17 cellular contexts compared by ENCODE assay signal in the genomic region with DNA sequence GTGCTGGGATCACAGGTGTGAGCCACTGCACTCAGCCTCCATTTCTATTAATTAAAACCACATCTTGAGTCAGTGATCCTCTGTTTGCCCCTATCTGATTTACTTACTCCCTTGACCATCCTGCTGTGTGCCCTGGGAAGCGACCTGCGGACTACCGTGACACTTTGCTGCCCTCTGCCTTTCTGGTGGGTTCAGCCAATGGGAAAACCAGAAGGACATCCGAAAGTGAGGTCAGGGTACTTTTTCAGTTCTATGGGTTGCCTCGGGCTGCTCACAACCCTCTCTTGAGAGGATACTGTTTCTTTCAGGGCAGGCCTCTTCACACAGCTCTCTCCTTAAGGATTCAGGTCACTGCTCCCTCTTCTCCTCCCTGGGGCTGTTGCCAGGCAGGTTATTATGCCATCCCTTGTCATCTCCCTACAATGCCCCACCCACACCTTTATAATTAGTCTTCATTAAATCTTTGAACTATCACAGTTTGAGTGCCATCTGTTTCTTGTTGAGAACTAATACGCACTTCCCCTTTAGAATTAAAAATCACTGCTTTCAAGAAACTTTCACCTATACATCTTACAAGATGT. TPM values are rescaled to one million over a fixed set of nuclear protein-coding genes. Genes with fewer than 3 reads are reported as not detected.
A peak's percentile ranks its signal among the peaks of the same experiment; 100 is the strongest.
DNase-seq lines count a peak whose midpoint lies in the region; ATAC-seq, FAIRE-seq and TF ChIP-seq lines count a peak whose summit lies in the region.
"Had no signal": no experiment of that assay in that cellular context is flagged by ENCODE, and none has a peak within 500 bp of the region (broad histone marks: within the 10 kb centered on the region; RNA-seq: fewer than 3 reads in every experiment).

No MANE protein-coding gene starts in this region.

- no peak for TF ChIP-seq CTCF in HepG2 (CRISPR knock-in tag; IDR thresholded peaks at IDR 0.05)
- TF ChIP-seq CTCF in right lobe of liver (IDR thresholded peaks at IDR 0.05): no peak

- no peak for ATAC-seq in HepG2
- ATAC-seq in right lobe of liver: no peak
- ATAC-seq in HG02588 (IDR thresholded peaks at IDR 0.05; ENCODE audit: unreplicated experiment): no peak
- ATAC-seq: gastroesophageal sphincter had no signal

- POLR2A ChIA-PET in HepG2 (lab: Yijun Ruan, JAX): no interaction called here

- H3K36me3 Mint-ChIP-seq in activated naive CD8-positive, alpha-beta T cell treated with anti-CD3 and anti-CD28 coated beads for 36 hours: peaks cover 73% of the 10 kb centered on the region

- H3K9me3 ChIP-seq in HepG2 (ENCODE audit: low read length) (no peaks in the 10 kb centered on the region), right lobe of liver (no peaks in the 10 kb centered on the region)
- H3K9me3 ChIP-seq: BE2C, gastroesophageal sphincter, transverse colon had no signal

- WGBS in HepG2 (ENCODE audit: low lambda C conversion rate): 95% methylated on average over 6 of the region's 6 CpGs
- WGBS in right lobe of liver (ENCODE audit: insufficient coverage, low coverage, low lambda C conversion rate, missing lambda C conversion rate): 75% methylated on average over 6 of the region's 6 CpGs

- no peak for TF ChIP-seq POLR2A in HepG2 (IDR thresholded peaks at IDR 0.05; ENCODE audit: insufficient read depth in 1 of 2, low read depth in 2 of 2, low read length in 2 of 2)
- no peak for TF ChIP-seq POLR2A in right lobe of liver (IDR thresholded peaks at IDR 0.05)

- no peak overlapping the region for H3K4me3 Mint-ChIP-seq in activated naive CD8-positive, alpha-beta T cell treated with anti-CD3 and anti-CD28 coated beads for 36 hours

- H3K4me1 ChIP-seq in HepG2 (ENCODE audit: insufficient read depth, low read length) (no peaks in the 10 kb centered on the region), right lobe of liver (no peaks in the 10 kb centered on the region)
- H3K4me1 ChIP-seq: BE2C, gastroesophageal sphincter, transverse colon had no signal

- 0 out of 2 replicates have a peak, but pooled peaks cover 3% of the 10 kb centered on the region for H4K20me1 ChIP-seq in HepG2 (ENCODE audit: insufficient read depth, low read length)

- H3K4me3 ChIP-seq in HepG2 (replicated peaks in 1 of 3; ENCODE audit: insufficient read depth in 1 of 3, low read depth in 2 of 3, low read length in 3 of 3) (no peak overlapping the region), right lobe of liver (no peak overlapping the region)
- H3K4me3 ChIP-seq: gastroesophageal sphincter, transverse colon had no signal

- H3K4me1 Mint-ChIP-seq in activated naive CD8-positive, alpha-beta T cell treated with anti-CD3 and anti-CD28 coated beads for 36 hours: peaks cover 32% of the 10 kb centered on the region

- H3K4me2 ChIP-seq in HepG2 (ENCODE audit: low read depth, low read length): no peak overlapping the region

- no peak overlapping the region for H2AFZ ChIP-seq in HepG2 (ENCODE audit: low read length)

- no peak overlapping the region for H3K9ac ChIP-seq in HepG2 (ENCODE audit: insufficient read depth, low read depth, low read length)

- no peak for FAIRE-seq in HepG2 (lab: Jason Lieb, UNC)

- H3K27me3 ChIP-seq in HepG2 (ENCODE audit: control insufficient read depth in 1 of 2, insufficient read depth in 2 of 2, low read length in 2 of 2): no peaks in the 10 kb centered on the region
- H3K27me3 ChIP-seq in right lobe of liver: no peaks in the 10 kb centered on the region
- H3K27me3 ChIP-seq: gastroesophageal sphincter, transverse colon had no signal

- H3K36me3 ChIP-seq in HepG2 (replicated peaks in 1 of 2; ENCODE audit: control insufficient read depth in 1 of 2, insufficient read depth in 2 of 2, low read length in 2 of 2) (peaks cover 10 to 73% of the 10 kb centered on the region in 2 experiments), right lobe of liver (no peaks in the 10 kb centered on the region)
- H3K36me3 ChIP-seq: BE2C, gastroesophageal sphincter had no signal

- H3K79me2 ChIP-seq in HepG2 (ENCODE audit: insufficient read depth, low read length): no peaks in the 10 kb centered on the region

- no peak for TF ChIP-seq EP300 in HepG2 (IDR thresholded peaks at IDR 0.05; ENCODE audit: low read depth in 2 of 2, low read length in 2 of 2)
- no peak for TF ChIP-seq EP300 in HepG2 (CRISPR knock-in tag; IDR thresholded peaks at IDR 0.05; ENCODE audit: borderline replicate concordance)

- CTCF ChIA-PET in HepG2 (lab: Yijun Ruan, JAX; ENCODE audit: low intra/inter-chr PET ratio, low total read pairs): no interaction called here

- intact Hi-C loops in HepG2 (cut with micrococcal nuclease; ENCODE audit: unreplicated experiment) (no loop called here), right lobe of liver (cut with DNase I) (no loop called here)

- H3K27ac ChIP-seq in HepG2 (ENCODE audit: extremely low read length, insufficient read depth, low read length) (no peak overlapping the region), right lobe of liver (no peak overlapping the region)
- H3K27ac ChIP-seq: gastroesophageal sphincter, transverse colon had no signal

- H3K27me3 Mint-ChIP-seq in activated naive CD8-positive, alpha-beta T cell treated with anti-CD3 and anti-CD28 coated beads for 36 hours: no peaks in the 10 kb centered on the region

- no peaks in the 10 kb centered on the region for H3K9me3 Mint-ChIP-seq in activated naive CD8-positive, alpha-beta T cell treated with anti-CD3 and anti-CD28 coated beads for 36 hours

- peak overlapping the region; percentile 22 for H3K27ac Mint-ChIP-seq in activated naive CD8-positive, alpha-beta T cell treated with anti-CD3 and anti-CD28 coated beads for 36 hours

- in situ Hi-C loops in HepG2 (cut with HindIII; ENCODE audit: extremely low pct_ligation_motif_present, low pct_unique_long_range_greater_than_20kb): no loop called here

- DNase-seq in HepG2 (ENCODE audit: low spot score) (no peak), right lobe of liver (no peak), left kidney (ENCODE audit: low read depth, low spot score) (peak; percentile 37), SKM-1 (lab: John Stamatoyannopoulos, UW; ENCODE audit: unreplicated experiment) (no peak), NCI-H526 (lab: John Stamatoyannopoulos, UW) (no peak), NCI-H128 (lab: John Stamatoyannopoulos, UW; ENCODE audit: unreplicated experiment) (no peak)
- no peak for DNase-seq in activated naive CD8-positive, alpha-beta T cell treated with anti-CD3 and anti-CD28 coated beads for 36 hours
- DNase-seq: BE2C; DND-41; effector memory CD4-positive, alpha-beta T cell; NCI-H2171 treated with DMSO at 0.1 percent for 48 hours; Right ventricle myocardium superior; stimulated activated CD4-positive, alpha-beta T cell treated with anti-CD3 and anti-CD28 coated beads, Interleukin-4, amount 100 ng/mL, for 24 hours; T1000; transverse colon had no signal

- TF ChIP-seq RAD21 in HepG2 (CRISPR knock-in tag; IDR thresholded peaks at IDR 0.05): no peak

- no TSS peak for BruUV-seq in HepG2 (replicated peaks; lab: Mats Ljungman, UMichigan)

RNA-seq across cellular contexts. Expression of a gene that starts 21.4 kb away (rescaled TPM):
- total RNA-seq in HepG2 (2016; rRNA removed; fragmentation: Illumina TruSeq; extraction: Trizol): 3.0 and 4.1 TPM in 2 replicates
- 0.26 TPM in 1 of 2 replicates, not detected in the other for total RNA-seq in HepG2 (2016; cell fraction: cytosol; rRNA removed; fragmentation: Illumina TruSeq; extraction: Trizol; ENCODE audit: low read depth)
- total RNA-seq in HepG2 (2016; cell fraction: insoluble cytoplasmic fraction; rRNA removed; fragmentation: Illumina TruSeq; extraction: Trizol): 4.4 and 5.4 TPM in 2 replicates
- 0.41 and 1.4 TPM in 2 replicates for total RNA-seq in HepG2 (2016; cell fraction: membrane; rRNA removed; fragmentation: Illumina TruSeq; extraction: Trizol)
- total RNA-seq in HepG2 (2016; cell fraction: nucleus; rRNA removed; fragmentation: Illumina TruSeq; extraction: Trizol): 0.62 and 2.0 TPM in 2 replicates
- 114 and 174 TPM in 2 replicates for polyA plus RNA-seq in HepG2 (2011; rRNA removed)
- 89.3 and 91.5 TPM in 2 replicates for polyA plus RNA-seq in HepG2 (2011; cell fraction: cytosol; rRNA removed)
- polyA plus RNA-seq in HepG2 (2011; cell fraction: nucleus; rRNA removed): 32.8 and 35.4 TPM in 2 replicates
- 48.6 and 109 TPM in 2 replicates for polyA plus RNA-seq in HepG2 (2012)
- polyA plus RNA-seq in HepG2 (2016; cell fraction: cytosol; fragmentation: Illumina TruSeq; extraction: Trizol; ENCODE audit: low read depth): 0.60 and 0.87 TPM in 2 replicates
- 2.7 and 7.6 TPM in 2 replicates for polyA plus RNA-seq in HepG2 (2016; cell fraction: insoluble cytoplasmic fraction; fragmentation: Illumina TruSeq; extraction: Trizol; ENCODE audit: low read depth)
- polyA plus RNA-seq in HepG2 (2016; cell fraction: membrane; fragmentation: Illumina TruSeq; extraction: Trizol; ENCODE audit: low read depth): 1.3 and 1.9 TPM in 2 replicates
- 2.5 and 2.6 TPM in 2 replicates for polyA plus RNA-seq in HepG2 (2016; cell fraction: nucleus; fragmentation: Illumina TruSeq; extraction: Trizol; ENCODE audit: insufficient read depth, low read depth)
- 14.2 and 63.9 TPM in 2 replicates for polyA minus RNA-seq in HepG2 (2011; rRNA and poly(A)+ RNA removed; ENCODE audit: low replicate concordance)
- 51.4 and 53.3 TPM in 2 replicates for polyA minus RNA-seq in HepG2 (2011; cell fraction: cytosol; rRNA and poly(A)+ RNA removed)
- polyA minus RNA-seq in HepG2 (2011; cell fraction: nucleus; rRNA and poly(A)+ RNA removed): 30.3 and 46.6 TPM in 2 replicates
- total RNA-seq in right lobe of liver: 10 to 100 TPM in 4 of 6 experiments, 1 to 10 TPM in 2; 6.0 to 18.9 (median 11.8) TPM
- 100 to 1,000 TPM; 132 to 140 TPM for total RNA-seq in activated naive CD8-positive, alpha-beta T cell treated with anti-CD3 and anti-CD28 coated beads for 36 hours

RNA-seq across cellular contexts. Expression of a gene that starts 58.2 kb away (rescaled TPM):
- total RNA-seq in HepG2 (2016; rRNA removed; fragmentation: Illumina TruSeq; extraction: Trizol) (52.5 and 90.4 TPM in 2 replicates), right lobe of liver (10 to 100 TPM; 11.1 to 18.9 (median 14.7) TPM)
- 17.0 and 18.1 TPM in 2 replicates for total RNA-seq in HepG2 (2016; cell fraction: cytosol; rRNA removed; fragmentation: Illumina TruSeq; extraction: Trizol; ENCODE audit: low read depth)
- 53.2 and 103 TPM in 2 replicates for total RNA-seq in HepG2 (2016; cell fraction: insoluble cytoplasmic fraction; rRNA removed; fragmentation: Illumina TruSeq; extraction: Trizol)
- total RNA-seq in HepG2 (2016; cell fraction: membrane; rRNA removed; fragmentation: Illumina TruSeq; extraction: Trizol): 24.5 and 29.1 TPM in 2 replicates
- total RNA-seq in HepG2 (2016; cell fraction: nucleus; rRNA removed; fragmentation: Illumina TruSeq; extraction: Trizol): 26.7 and 28.0 TPM in 2 replicates
- polyA plus RNA-seq in HepG2 (2011; rRNA removed): 22.3 and 28.8 TPM in 2 replicates
- 16.5 and 20.2 TPM in 2 replicates for polyA plus RNA-seq in HepG2 (2011; cell fraction: cytosol; rRNA removed)
- polyA plus RNA-seq in HepG2 (2011; cell fraction: nucleus; rRNA removed): 9.4 and 9.9 TPM in 2 replicates
- polyA plus RNA-seq in HepG2 (2012): 32.2 and 38.7 TPM in 2 replicates
- polyA plus RNA-seq in HepG2 (2016; cell fraction: cytosol; fragmentation: Illumina TruSeq; extraction: Trizol; ENCODE audit: low read depth): 13.9 and 15.1 TPM in 2 replicates
- polyA plus RNA-seq in HepG2 (2016; cell fraction: insoluble cytoplasmic fraction; fragmentation: Illumina TruSeq; extraction: Trizol; ENCODE audit: low read depth): 67.6 and 70.2 TPM in 2 replicates
- polyA plus RNA-seq in HepG2 (2016; cell fraction: membrane; fragmentation: Illumina TruSeq; extraction: Trizol; ENCODE audit: low read depth): 16.2 and 20.1 TPM in 2 replicates
- 23.3 and 23.6 TPM in 2 replicates for polyA plus RNA-seq in HepG2 (2016; cell fraction: nucleus; fragmentation: Illumina TruSeq; extraction: Trizol; ENCODE audit: insufficient read depth, low read depth)
- polyA minus RNA-seq in HepG2 (2011; rRNA and poly(A)+ RNA removed; ENCODE audit: low replicate concordance): 7.8 and 11.4 TPM in 2 replicates
- polyA minus RNA-seq in HepG2 (2011; cell fraction: cytosol; rRNA and poly(A)+ RNA removed): 12.4 and 14.8 TPM in 2 replicates
- 18.3 and 19.8 TPM in 2 replicates for polyA minus RNA-seq in HepG2 (2011; cell fraction: nucleus; rRNA and poly(A)+ RNA removed)
- total RNA-seq in activated naive CD8-positive, alpha-beta T cell treated with anti-CD3 and anti-CD28 coated beads for 36 hours: 10 to 100 TPM; 42.6 to 43.9 TPM

Comparison
In these comparisons a context has a peak if more than half of its experiments do, and no peak if none do; other contexts are left out.
1. RNA of a gene that starts 21.4 kb away (total RNA-seq): 132 to 140 TPM in activated naive CD8-positive, alpha-beta T cell treated with anti-CD3 and anti-CD28 coated beads for 36 hours; 6.0 to 18.9 TPM in right lobe of liver and 0.26 to 5.4 TPM in HepG2; every median in the first group is over 4 times any median in the second.